ENCODE assay signal across 14 cellular contexts in the genomic region with DNA sequence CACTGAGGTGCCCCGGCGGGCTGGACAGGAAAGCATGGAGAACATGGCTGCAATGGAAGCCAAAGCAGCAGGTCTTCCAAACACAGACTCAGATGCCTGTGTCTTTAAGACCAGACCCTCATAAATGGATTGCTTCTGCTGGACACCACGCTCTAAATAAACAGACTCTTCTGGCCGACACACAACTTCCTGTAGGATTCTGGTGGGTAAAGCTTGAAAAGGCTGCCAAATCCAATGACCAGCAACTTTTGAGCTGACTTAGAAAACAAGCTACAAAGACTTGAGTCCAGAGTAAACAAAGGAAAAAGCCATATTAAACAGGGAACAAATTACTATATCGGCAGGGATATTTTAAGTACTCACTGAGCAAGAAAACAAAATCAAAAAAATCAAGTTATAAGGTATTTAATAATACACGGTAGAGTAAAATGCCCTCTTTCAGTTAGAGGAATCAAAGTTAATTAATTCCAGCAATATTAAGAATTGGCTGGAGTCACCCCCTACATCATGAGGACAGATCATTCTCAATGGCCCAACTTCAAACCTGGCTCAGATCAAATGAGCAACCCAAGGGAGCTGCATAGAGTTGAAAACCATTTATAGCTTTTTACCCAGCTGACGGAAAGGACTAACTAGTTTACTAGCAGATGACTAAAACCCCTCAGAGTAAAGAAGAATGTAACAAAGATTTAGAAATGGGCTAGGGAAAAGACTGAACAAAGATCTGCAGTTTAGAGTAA.
DNase-seq lines count a peak whose midpoint lies in the region; ATAC-seq and TF ChIP-seq lines count a peak whose summit lies in the region.
"Had no signal": no experiment of that assay in that cellular context is flagged by ENCODE, and none has a peak within 500 bp of the region (broad histone marks: within the 10 kb centered on the region; RNA-seq: fewer than 3 reads in every experiment).

No MANE protein-coding gene starts in this region.

- peak overlapping the region; percentile 78 for H3K9ac ChIP-seq in mesenchymal stem cell (ENCODE audit: low read length)
- H3K9ac ChIP-seq: KMS-11 had no signal

- no peak for TF ChIP-seq CTCF in thyroid gland (IDR thresholded peaks at IDR 0.05)

- no peak overlapping the region for H3K14ac ChIP-seq in mesenchymal stem cell (ENCODE audit: low read length in 2 of 2)

- DNase-seq in fibroblast of gingiva (ENCODE audit: low read depth): peak; percentile 82
- peak; percentile 75 for DNase-seq in mesenchymal stem cell
- DNase-seq in thyroid gland: peak in 1 of 2 donors; percentile 24
- no peak for DNase-seq in activated T-cell treated with anti-CD3 and anti-CD28 coated beads, Interleukin-2, amount 50 U/mL, for 48 hours
- no peak for DNase-seq in SKM-1 (lab: John Stamatoyannopoulos, UW; ENCODE audit: unreplicated experiment)
- DNase-seq in DMS114 treated with DMSO at 0.1 percent for 48 hours (lab: John Stamatoyannopoulos, UW; ENCODE audit: unreplicated experiment): no peak
- DNase-seq: activated CD4-positive, alpha-beta memory T cell treated with anti-CD3 and anti-CD28 coated beads, Interleukin-2, amount 10 ng/mL, durations not matched to agents 7 days and 5 days; CD8-positive, alpha-beta memory T cell; endodermal cell; ovary had no signal

- H2AFZ ChIP-seq in mesenchymal stem cell (ENCODE audit: low read depth, low read length): no peak overlapping the region

- peaks cover 2% of the 10 kb centered on the region for H3K4me1 ChIP-seq in mesenchymal stem cell (ENCODE audit: control insufficient read depth, insufficient read depth, low read depth, low read length)
- H3K4me1 ChIP-seq in thyroid gland: peaks cover 17 to 32% of the 10 kb centered on the region in 2 donors

- peak overlapping the region; percentile 64 to 86 for H3K18ac ChIP-seq in mesenchymal stem cell (ENCODE audit: low read depth in 1 of 2, low read length in 2 of 2)

- peak overlapping the region in 1 of 2 experiments; percentile 29 for H3K4ac ChIP-seq in mesenchymal stem cell (ENCODE audit: low read depth in 1 of 2, low read length in 2 of 2)

- ATAC-seq in HG03520 (IDR thresholded peaks at IDR 0.05; ENCODE audit: unreplicated experiment): no peak

- no peak overlapping the region for H2BK5ac ChIP-seq in mesenchymal stem cell (ENCODE audit: low read depth, low read length, poor library complexity, severe bottlenecking)

- no peak overlapping the region for H2BK15ac ChIP-seq in mesenchymal stem cell (ENCODE audit: low read depth, poor library complexity, severe bottlenecking)

- H3K9me3 ChIP-seq in mesenchymal stem cell (ENCODE audit: control insufficient read depth, low read length) (no peaks in the 10 kb centered on the region), thyroid gland (no peaks in the 10 kb centered on the region)
- H3K9me3 ChIP-seq: HAP-1, ovary had no signal

- peaks cover 4 to 73% of the 10 kb centered on the region in 2 experiments for H3K36me3 ChIP-seq in mesenchymal stem cell (ENCODE audit: control insufficient read depth in 1 of 2, insufficient read depth in 2 of 2, low read depth in 1 of 2, low read length in 2 of 2)
- no peaks in the 10 kb centered on the region for H3K36me3 ChIP-seq in thyroid gland
- H3K36me3 ChIP-seq: HAP-1, ovary had no signal

- H4K91ac ChIP-seq in mesenchymal stem cell (ENCODE audit: low read length): peak overlapping the region; percentile 85

- H3K4me3 ChIP-seq in mesenchymal stem cell (ENCODE audit: insufficient read depth in 1 of 2, low read depth in 1 of 2, low read length in 2 of 2) (no peak overlapping the region), thyroid gland (replicated peaks in 1 of 3) (no peak overlapping the region)
- H3K4me3 ChIP-seq: HAP-1, ovary had no signal

- H3K23ac ChIP-seq in mesenchymal stem cell (ENCODE audit: low read length in 2 of 2): no peak overlapping the region

- H3K79me1 ChIP-seq in mesenchymal stem cell (replicated peaks; ENCODE audit: low read length, poor library complexity, severe bottlenecking): peaks cover 7% of the 10 kb centered on the region

- H3K27me3 ChIP-seq in mesenchymal stem cell (ENCODE audit: control insufficient read depth in 1 of 2, insufficient read depth in 1 of 2, low read length in 2 of 2) (no peaks in the 10 kb centered on the region), thyroid gland (no peaks in the 10 kb centered on the region)
- H3K27me3 ChIP-seq: ovary had no signal

- no peak overlapping the region for H2AK5ac ChIP-seq in mesenchymal stem cell (ENCODE audit: low read length, severe bottlenecking)

- H3K27ac ChIP-seq in mesenchymal stem cell (ENCODE audit: low read length, poor library complexity, severe bottlenecking) (no peak overlapping the region), thyroid gland (peak overlapping the region; percentile 21 to 64 (median 41))
- H3K27ac ChIP-seq: KMS-11 had no signal

- H2BK120ac ChIP-seq in mesenchymal stem cell (ENCODE audit: low read depth, low read length): no peak overlapping the region

- intact Hi-C loops in thyroid gland (cut with DNase I): no loop called here

- peak overlapping the region; percentile 67 for H4K8ac ChIP-seq in mesenchymal stem cell (ENCODE audit: low read length)

- TF ChIP-seq POLR2A in thyroid gland (IDR thresholded peaks at IDR 0.05): no peak

- H2BK12ac ChIP-seq in mesenchymal stem cell (ENCODE audit: low read length in 2 of 2): peak overlapping the region in 1 of 2 experiments; percentile 96

- no peak overlapping the region for H3K4me2 ChIP-seq in mesenchymal stem cell (ENCODE audit: low read length, poor library complexity, severe bottlenecking)
- H3K4me2 ChIP-seq: KMS-11 had no signal

- WGBS in mesenchymal stem cell: 37% methylated on average over 5 of the region's 7 CpGs
- WGBS in thyroid gland, 2 donors: 52 to 55% methylated on average over 7 of the region's 7 CpGs

TF ChIP-seq in PFSK-1, 5 proteins besides CTCF, POLR2A, EP300 and RAD21:
- no peak; the same call in 1 of the 2 replicates for TF ChIP-seq POLR2AphosphoS5 (IDR thresholded peaks at IDR 0.05; ENCODE audit: low read depth, low read length)
- peak; percentile 86; the same call in 1 of the 2 replicates for TF ChIP-seq SIN3A (IDR thresholded peaks at IDR 0.05; ENCODE audit: borderline replicate concordance, insufficient read depth, low read length)
- TF ChIP-seq, protein P1, sequence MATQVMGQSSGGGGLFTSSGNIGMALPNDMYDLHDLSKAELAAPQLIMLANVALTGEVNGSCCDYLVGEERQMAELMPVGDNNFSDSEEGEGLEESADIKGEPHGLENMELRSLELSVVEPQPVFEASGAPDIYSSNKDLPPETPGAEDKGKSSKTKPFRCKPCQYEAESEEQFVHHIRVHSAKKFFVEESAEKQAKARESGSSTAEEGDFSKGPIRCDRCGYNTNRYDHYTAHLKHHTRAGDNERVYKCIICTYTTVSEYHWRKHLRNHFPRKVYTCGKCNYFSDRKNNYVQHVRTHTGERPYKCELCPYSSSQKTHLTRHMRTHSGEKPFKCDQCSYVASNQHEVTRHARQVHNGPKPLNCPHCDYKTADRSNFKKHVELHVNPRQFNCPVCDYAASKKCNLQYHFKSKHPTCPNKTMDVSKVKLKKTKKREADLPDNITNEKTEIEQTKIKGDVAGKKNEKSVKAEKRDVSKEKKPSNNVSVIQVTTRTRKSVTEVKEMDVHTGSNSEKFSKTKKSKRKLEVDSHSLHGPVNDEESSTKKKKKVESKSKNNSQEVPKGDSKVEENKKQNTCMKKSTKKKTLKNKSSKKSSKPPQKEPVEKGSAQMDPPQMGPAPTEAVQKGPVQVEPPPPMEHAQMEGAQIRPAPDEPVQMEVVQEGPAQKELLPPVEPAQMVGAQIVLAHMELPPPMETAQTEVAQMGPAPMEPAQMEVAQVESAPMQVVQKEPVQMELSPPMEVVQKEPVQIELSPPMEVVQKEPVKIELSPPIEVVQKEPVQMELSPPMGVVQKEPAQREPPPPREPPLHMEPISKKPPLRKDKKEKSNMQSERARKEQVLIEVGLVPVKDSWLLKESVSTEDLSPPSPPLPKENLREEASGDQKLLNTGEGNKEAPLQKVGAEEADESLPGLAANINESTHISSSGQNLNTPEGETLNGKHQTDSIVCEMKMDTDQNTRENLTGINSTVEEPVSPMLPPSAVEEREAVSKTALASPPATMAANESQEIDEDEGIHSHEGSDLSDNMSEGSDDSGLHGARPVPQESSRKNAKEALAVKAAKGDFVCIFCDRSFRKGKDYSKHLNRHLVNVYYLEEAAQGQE (IDR thresholded peaks at IDR 0.05; ENCODE audit: insufficient read depth in 1 of 2, low read depth in 2 of 2, low read length in 2 of 2): peak in 1 of 2 experiments; percentile 40; a peak in 1 of 4 replicates
- no peak; the same call in 1 of the 2 replicates for TF ChIP-seq TAF1 (IDR thresholded peaks at IDR 0.05; ENCODE audit: borderline replicate concordance, insufficient read depth, low read length)
- peak; percentile 53 for TF ChIP-seq FOXP2 (optimal IDR thresholded peaks at IDR 0.05; ENCODE audit: borderline replicate concordance, extremely low read depth, extremely low read length, insufficient read depth)

Comparison
In these comparisons a context has a peak if more than half of its experiments do, and no peak if none do; other contexts are left out.
1. DNase-seq: peak in fibroblast of gingiva (single experiment) and mesenchymal stem cell (single experiment); none in activated T-cell treated with anti-CD3 and anti-CD28 coated beads, Interleukin-2, amount 50 U/mL, for 48 hours (0 of 2), SKM-1 (single experiment) and DMS114 treated with DMSO at 0.1 percent for 48 hours (single experiment).